ENCODE assay signal across 1 cellular context in the genomic region with DNA sequence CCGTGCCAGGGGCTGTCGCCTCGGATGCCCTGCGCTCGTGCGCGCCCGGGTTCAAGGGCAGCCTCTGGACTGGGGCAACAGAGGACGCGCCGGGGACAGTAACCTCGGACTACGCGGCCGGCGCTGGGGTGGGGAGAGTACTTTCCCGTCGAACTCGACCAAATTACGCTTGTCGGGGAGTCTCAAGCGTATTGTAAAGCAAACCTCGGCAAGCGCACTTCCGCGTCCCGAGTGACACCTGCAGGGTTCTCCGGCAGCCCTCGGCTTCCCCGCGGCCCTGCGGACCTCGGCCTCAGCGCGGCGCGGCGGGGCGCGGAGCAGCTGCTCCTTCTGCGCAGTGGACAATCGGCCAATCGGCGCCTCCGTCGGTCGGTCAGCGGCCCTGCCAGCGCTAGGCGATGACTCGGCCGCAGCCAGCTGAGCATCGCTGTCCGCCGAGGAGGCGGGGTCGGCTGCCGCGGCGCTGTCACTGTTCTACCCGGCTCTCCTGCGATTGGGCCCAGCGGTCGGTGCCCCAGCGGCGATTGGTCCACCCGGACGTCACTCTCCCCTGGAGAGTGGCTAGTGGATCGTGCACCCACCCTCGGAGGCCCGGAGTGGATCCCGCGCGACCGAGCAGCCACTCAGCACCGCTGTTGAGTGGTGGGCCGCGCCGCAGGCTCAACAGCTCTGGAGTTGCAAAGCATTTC.
TF ChIP-seq lines count a peak whose summit lies in the region.

A gene with protein sequence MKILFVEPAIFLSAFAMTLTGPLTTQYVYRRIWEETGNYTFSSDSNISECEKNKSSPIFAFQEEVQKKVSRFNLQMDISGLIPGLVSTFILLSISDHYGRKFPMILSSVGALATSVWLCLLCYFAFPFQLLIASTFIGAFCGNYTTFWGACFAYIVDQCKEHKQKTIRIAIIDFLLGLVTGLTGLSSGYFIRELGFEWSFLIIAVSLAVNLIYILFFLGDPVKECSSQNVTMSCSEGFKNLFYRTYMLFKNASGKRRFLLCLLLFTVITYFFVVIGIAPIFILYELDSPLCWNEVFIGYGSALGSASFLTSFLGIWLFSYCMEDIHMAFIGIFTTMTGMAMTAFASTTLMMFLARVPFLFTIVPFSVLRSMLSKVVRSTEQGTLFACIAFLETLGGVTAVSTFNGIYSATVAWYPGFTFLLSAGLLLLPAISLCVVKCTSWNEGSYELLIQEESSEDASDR (minus strand): TSS at position 433 of the 689 bp plus-strand sequence. CDS start 972 bp downstream, outside the sequence.

TF ChIP-seq in WTC11, 78 proteins besides CTCF, POLR2A, EP300 and RAD21 (continued from another document):
- no peak for TF ChIP-seq TCF7 (CRISPR knock-in tag; IDR thresholded peaks at IDR 0.05; ENCODE audit: low read depth)
- peak; percentile 15; the same call in 1 of the 2 replicates for TF ChIP-seq ZNF416 (CRISPR knock-in tag; IDR thresholded peaks at IDR 0.05)
- peak; percentile 83 for TF ChIP-seq TP53 (CRISPR knock-in tag; IDR thresholded peaks at IDR 0.05)
- TF ChIP-seq, protein P1, sequence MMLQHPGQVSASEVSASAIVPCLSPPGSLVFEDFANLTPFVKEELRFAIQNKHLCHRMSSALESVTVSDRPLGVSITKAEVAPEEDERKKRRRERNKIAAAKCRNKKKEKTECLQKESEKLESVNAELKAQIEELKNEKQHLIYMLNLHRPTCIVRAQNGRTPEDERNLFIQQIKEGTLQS (CRISPR knock-in tag; conservative IDR thresholded peaks at IDR 0.05): no peak
- TF ChIP-seq, protein P2, sequence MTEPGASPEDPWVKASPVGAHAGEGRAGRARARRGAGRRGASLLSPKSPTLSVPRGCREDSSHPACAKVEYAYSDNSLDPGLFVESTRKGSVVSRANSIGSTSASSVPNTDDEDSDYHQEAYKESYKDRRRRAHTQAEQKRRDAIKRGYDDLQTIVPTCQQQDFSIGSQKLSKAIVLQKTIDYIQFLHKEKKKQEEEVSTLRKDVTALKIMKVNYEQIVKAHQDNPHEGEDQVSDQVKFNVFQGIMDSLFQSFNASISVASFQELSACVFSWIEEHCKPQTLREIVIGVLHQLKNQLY (CRISPR knock-in tag; IDR thresholded peaks at IDR 0.05): no peak
- TF ChIP-seq, protein P3, sequence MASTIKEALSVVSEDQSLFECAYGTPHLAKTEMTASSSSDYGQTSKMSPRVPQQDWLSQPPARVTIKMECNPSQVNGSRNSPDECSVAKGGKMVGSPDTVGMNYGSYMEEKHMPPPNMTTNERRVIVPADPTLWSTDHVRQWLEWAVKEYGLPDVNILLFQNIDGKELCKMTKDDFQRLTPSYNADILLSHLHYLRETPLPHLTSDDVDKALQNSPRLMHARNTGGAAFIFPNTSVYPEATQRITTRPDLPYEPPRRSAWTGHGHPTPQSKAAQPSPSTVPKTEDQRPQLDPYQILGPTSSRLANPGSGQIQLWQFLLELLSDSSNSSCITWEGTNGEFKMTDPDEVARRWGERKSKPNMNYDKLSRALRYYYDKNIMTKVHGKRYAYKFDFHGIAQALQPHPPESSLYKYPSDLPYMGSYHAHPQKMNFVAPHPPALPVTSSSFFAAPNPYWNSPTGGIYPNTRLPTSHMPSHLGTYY (CRISPR knock-in tag; IDR thresholded peaks at IDR 0.05): no peak
- no peak for TF ChIP-seq RELA (CRISPR knock-in tag; IDR thresholded peaks at IDR 0.05; ENCODE audit: borderline replicate concordance)
- TF ChIP-seq ETV6 (CRISPR knock-in tag; IDR thresholded peaks at IDR 0.05): peak; percentile 75
- no peak; the same call in none of the 2 replicates for TF ChIP-seq SP1 (CRISPR knock-in tag; conservative IDR thresholded peaks at IDR 0.05)
- no peak for TF ChIP-seq ZNF121 (CRISPR knock-in tag; IDR thresholded peaks at IDR 0.05)
- TF ChIP-seq, protein P4, sequence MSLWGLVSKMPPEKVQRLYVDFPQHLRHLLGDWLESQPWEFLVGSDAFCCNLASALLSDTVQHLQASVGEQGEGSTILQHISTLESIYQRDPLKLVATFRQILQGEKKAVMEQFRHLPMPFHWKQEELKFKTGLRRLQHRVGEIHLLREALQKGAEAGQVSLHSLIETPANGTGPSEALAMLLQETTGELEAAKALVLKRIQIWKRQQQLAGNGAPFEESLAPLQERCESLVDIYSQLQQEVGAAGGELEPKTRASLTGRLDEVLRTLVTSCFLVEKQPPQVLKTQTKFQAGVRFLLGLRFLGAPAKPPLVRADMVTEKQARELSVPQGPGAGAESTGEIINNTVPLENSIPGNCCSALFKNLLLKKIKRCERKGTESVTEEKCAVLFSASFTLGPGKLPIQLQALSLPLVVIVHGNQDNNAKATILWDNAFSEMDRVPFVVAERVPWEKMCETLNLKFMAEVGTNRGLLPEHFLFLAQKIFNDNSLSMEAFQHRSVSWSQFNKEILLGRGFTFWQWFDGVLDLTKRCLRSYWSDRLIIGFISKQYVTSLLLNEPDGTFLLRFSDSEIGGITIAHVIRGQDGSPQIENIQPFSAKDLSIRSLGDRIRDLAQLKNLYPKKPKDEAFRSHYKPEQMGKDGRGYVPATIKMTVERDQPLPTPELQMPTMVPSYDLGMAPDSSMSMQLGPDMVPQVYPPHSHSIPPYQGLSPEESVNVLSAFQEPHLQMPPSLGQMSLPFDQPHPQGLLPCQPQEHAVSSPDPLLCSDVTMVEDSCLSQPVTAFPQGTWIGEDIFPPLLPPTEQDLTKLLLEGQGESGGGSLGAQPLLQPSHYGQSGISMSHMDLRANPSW (CRISPR knock-in tag; conservative IDR thresholded peaks at IDR 0.05; ENCODE audit: low read depth): no peak
- 0 out of 2 replicates have a peak, but pooled peaks have one; percentile 34 for TF ChIP-seq MYBL2 (CRISPR knock-in tag; IDR thresholded peaks at IDR 0.05)
- TF ChIP-seq, protein P5, sequence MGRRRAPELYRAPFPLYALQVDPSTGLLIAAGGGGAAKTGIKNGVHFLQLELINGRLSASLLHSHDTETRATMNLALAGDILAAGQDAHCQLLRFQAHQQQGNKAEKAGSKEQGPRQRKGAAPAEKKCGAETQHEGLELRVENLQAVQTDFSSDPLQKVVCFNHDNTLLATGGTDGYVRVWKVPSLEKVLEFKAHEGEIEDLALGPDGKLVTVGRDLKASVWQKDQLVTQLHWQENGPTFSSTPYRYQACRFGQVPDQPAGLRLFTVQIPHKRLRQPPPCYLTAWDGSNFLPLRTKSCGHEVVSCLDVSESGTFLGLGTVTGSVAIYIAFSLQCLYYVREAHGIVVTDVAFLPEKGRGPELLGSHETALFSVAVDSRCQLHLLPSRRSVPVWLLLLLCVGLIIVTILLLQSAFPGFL (CRISPR knock-in tag; IDR thresholded peaks at IDR 0.05; ENCODE audit: borderline replicate concordance): no peak
- TF ChIP-seq, protein P6, sequence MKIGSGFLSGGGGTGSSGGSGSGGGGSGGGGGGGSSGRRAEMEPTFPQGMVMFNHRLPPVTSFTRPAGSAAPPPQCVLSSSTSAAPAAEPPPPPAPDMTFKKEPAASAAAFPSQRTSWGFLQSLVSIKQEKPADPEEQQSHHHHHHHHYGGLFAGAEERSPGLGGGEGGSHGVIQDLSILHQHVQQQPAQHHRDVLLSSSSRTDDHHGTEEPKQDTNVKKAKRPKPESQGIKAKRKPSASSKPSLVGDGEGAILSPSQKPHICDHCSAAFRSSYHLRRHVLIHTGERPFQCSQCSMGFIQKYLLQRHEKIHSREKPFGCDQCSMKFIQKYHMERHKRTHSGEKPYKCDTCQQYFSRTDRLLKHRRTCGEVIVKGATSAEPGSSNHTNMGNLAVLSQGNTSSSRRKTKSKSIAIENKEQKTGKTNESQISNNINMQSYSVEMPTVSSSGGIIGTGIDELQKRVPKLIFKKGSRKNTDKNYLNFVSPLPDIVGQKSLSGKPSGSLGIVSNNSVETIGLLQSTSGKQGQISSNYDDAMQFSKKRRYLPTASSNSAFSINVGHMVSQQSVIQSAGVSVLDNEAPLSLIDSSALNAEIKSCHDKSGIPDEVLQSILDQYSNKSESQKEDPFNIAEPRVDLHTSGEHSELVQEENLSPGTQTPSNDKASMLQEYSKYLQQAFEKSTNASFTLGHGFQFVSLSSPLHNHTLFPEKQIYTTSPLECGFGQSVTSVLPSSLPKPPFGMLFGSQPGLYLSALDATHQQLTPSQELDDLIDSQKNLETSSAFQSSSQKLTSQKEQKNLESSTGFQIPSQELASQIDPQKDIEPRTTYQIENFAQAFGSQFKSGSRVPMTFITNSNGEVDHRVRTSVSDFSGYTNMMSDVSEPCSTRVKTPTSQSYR (CRISPR knock-in tag; IDR thresholded peaks at IDR 0.05): no peak
- TF ChIP-seq, protein P7, sequence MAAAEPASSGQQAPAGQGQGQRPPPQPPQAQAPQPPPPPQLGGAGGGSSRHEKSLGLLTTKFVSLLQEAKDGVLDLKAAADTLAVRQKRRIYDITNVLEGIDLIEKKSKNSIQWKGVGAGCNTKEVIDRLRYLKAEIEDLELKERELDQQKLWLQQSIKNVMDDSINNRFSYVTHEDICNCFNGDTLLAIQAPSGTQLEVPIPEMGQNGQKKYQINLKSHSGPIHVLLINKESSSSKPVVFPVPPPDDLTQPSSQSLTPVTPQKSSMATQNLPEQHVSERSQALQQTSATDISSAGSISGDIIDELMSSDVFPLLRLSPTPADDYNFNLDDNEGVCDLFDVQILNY (CRISPR knock-in tag; IDR thresholded peaks at IDR 0.05): 0 out of 2 replicates have a peak, but pooled peaks have one; percentile 56
- no peak for TF ChIP-seq ZNF317 (CRISPR knock-in tag; IDR thresholded peaks at IDR 0.05; ENCODE audit: borderline replicate concordance, low read depth)
- TF ChIP-seq, protein P8, sequence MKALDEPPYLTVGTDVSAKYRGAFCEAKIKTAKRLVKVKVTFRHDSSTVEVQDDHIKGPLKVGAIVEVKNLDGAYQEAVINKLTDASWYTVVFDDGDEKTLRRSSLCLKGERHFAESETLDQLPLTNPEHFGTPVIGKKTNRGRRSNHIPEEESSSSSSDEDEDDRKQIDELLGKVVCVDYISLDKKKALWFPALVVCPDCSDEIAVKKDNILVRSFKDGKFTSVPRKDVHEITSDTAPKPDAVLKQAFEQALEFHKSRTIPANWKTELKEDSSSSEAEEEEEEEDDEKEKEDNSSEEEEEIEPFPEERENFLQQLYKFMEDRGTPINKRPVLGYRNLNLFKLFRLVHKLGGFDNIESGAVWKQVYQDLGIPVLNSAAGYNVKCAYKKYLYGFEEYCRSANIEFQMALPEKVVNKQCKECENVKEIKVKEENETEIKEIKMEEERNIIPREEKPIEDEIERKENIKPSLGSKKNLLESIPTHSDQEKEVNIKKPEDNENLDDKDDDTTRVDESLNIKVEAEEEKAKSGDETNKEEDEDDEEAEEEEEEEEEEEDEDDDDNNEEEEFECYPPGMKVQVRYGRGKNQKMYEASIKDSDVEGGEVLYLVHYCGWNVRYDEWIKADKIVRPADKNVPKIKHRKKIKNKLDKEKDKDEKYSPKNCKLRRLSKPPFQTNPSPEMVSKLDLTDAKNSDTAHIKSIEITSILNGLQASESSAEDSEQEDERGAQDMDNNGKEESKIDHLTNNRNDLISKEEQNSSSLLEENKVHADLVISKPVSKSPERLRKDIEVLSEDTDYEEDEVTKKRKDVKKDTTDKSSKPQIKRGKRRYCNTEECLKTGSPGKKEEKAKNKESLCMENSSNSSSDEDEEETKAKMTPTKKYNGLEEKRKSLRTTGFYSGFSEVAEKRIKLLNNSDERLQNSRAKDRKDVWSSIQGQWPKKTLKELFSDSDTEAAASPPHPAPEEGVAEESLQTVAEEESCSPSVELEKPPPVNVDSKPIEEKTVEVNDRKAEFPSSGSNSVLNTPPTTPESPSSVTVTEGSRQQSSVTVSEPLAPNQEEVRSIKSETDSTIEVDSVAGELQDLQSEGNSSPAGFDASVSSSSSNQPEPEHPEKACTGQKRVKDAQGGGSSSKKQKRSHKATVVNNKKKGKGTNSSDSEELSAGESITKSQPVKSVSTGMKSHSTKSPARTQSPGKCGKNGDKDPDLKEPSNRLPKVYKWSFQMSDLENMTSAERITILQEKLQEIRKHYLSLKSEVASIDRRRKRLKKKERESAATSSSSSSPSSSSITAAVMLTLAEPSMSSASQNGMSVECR (CRISPR knock-in tag; IDR thresholded peaks at IDR 0.05; ENCODE audit: borderline replicate concordance): peak; percentile 82
- TF ChIP-seq ZNF263 (CRISPR knock-in tag; IDR thresholded peaks at IDR 0.05; ENCODE audit: low read depth): no peak
- TF ChIP-seq, protein P9, sequence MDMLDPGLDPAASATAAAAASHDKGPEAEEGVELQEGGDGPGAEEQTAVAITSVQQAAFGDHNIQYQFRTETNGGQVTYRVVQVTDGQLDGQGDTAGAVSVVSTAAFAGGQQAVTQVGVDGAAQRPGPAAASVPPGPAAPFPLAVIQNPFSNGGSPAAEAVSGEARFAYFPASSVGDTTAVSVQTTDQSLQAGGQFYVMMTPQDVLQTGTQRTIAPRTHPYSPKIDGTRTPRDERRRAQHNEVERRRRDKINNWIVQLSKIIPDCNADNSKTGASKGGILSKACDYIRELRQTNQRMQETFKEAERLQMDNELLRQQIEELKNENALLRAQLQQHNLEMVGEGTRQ (CRISPR knock-in tag; IDR thresholded peaks at IDR 0.05): no peak
- TF ChIP-seq, protein P10, sequence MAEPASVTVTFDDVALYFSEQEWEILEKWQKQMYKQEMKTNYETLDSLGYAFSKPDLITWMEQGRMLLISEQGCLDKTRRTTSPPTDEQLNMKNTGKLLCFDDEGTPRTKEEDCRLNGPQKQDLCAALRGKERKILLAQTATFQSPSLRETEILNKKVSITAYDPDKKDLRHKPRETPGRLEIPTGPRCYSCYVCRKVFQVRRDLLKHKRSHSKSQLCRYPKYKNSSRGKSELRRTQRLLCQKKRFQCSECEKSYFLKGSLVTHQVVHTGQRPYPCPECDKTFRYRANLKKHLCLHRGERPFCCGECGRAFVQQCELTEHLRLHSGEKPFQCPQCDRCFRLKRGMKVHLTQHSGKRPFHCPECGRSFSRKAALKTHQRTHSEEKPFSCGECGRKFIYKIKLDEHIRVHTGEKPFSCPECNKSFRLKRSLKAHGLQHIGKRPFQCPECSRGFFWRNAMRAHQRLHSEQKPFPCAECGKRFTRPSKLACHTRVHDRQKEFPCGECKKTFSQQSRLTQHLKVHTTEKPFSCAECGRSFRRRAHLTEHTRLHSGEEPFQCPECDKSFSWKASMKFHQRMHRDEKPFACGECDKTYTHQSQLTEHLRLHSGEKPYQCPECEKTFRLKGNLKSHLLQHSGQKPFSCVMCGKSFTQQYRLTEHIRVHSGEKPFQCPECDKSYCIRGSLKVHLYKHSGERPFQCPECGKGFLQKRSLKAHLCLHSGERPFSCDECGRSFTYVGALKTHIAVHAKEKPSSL (CRISPR knock-in tag; conservative IDR thresholded peaks at IDR 0.05): no peak
- TF ChIP-seq ZBTB21 (CRISPR knock-in tag; IDR thresholded peaks at IDR 0.05; ENCODE audit: borderline replicate concordance): 0 out of 2 replicates have a peak, but pooled peaks have one; percentile 19
- TF ChIP-seq, protein P11, sequence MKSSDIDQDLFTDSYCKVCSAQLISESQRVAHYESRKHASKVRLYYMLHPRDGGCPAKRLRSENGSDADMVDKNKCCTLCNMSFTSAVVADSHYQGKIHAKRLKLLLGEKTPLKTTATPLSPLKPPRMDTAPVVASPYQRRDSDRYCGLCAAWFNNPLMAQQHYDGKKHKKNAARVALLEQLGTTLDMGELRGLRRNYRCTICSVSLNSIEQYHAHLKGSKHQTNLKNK (CRISPR knock-in tag; IDR thresholded peaks at IDR 0.05): no peak
- TF ChIP-seq, protein P12, sequence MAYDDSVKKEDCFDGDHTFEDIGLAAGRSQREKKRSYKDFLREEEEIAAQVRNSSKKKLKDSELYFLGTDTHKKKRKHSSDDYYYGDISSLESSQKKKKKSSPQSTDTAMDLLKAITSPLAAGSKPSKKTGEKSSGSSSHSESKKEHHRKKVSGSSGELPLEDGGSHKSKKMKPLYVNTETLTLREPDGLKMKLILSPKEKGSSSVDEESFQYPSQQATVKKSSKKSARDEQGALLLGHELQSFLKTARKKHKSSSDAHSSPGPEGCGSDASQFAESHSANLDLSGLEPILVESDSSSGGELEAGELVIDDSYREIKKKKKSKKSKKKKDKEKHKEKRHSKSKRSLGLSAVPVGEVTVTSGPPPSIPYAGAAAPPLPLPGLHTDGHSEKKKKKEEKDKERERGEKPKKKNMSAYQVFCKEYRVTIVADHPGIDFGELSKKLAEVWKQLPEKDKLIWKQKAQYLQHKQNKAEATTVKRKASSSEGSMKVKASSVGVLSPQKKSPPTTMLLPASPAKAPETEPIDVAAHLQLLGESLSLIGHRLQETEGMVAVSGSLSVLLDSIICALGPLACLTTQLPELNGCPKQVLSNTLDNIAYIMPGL (CRISPR knock-in tag; IDR thresholded peaks at IDR 0.05): peak; percentile 58; the same call in 1 of the 2 replicates
